ENCODE assay signal across 24 cellular contexts in the genomic region with DNA sequence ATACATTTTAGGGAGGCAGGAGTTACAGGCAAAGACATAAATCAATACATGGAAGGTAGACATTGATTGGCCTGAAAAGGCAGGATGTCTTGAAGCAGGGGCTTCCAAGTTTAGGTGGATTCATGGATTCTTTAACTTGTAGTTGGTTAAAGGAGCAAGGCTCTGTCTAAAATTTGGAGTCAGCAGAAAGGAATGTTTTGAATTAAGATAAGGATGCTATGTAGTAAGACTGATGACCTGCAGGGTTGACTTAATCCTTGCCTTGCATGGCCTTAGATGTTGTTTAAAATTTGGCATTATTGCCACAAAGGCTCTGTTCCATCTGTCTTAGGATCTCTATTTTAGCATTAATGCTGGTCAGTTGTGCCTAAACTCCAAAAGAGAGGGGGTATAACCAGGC.
DNase-seq lines count a peak whose midpoint lies in the region; ATAC-seq and TF ChIP-seq lines count a peak whose summit lies in the region.
"Had no signal": no experiment of that assay in that cellular context is flagged by ENCODE, and none has a peak within 500 bp of the region (broad histone marks: within the 10 kb centered on the region; RNA-seq: fewer than 3 reads in every experiment).

No MANE protein-coding gene starts in this region.

- peak overlapping the region; percentile 62 for H3K27ac ChIP-seq in mesodermal cell (ENCODE audit: low read depth, low read length, severe bottlenecking)
- H3K27ac ChIP-seq: C4-2B had no signal

- intact Hi-C loops in natural killer cell (cut with micrococcal nuclease): no loop called here

- DNase-seq in RPMI7951 (ENCODE audit: low read depth) (peak; percentile 29), choroid plexus epithelial cell (ENCODE audit: low read depth) (peak; percentile 35), natural killer cell (no peak), NCI-H128 (lab: John Stamatoyannopoulos, UW; ENCODE audit: unreplicated experiment) (no peak)
- DNase-seq in activated T-cell treated with anti-CD3 and anti-CD28 coated beads, Interleukin-2, amount 50 U/mL, for 48 hours: no peak
- DNase-seq in stimulated activated CD4-positive, alpha-beta T cell treated with anti-CD3 and anti-CD28 coated beads, Interleukin-1b, Interleukin-23, amount 100 ng/mL, for 48 hours: no peak
- DNase-seq: Caco-2; CD8-positive, alpha-beta T cell; Kasumi-1; MV-4-11; NCI-H1105; NCI-H146; NCI-H1930; NCI-H2107; NCI-H446; NCI-H524 treated with DMSO at 0.1 percent for 48 hours; NCI-H774; PC-3; Right ventricle myocardium superior; RPMI8226 had no signal

- no peak overlapping the region for H3K4me3 ChIP-seq in choroid plexus epithelial cell (ENCODE audit: low read depth, low read length)
- H3K4me3 ChIP-seq in mesodermal cell (ENCODE audit: extremely low read depth, insufficient read depth, low read length, poor library complexity, severe bottlenecking): no peak overlapping the region
- H3K4me3 ChIP-seq: K562 had no signal

- H3K4me1 ChIP-seq in mesodermal cell (ENCODE audit: control insufficient read depth, insufficient read depth, low read length, poor library complexity, severe bottlenecking): peaks cover 23% of the 10 kb centered on the region

- no peaks in the 10 kb centered on the region for H3K36me3 ChIP-seq in mesodermal cell (ENCODE audit: control insufficient read depth, insufficient read depth, low read length)

- no peaks in the 10 kb centered on the region for H3K9me3 Mint-ChIP-seq in natural killer cell
- H3K9me3 Mint-ChIP-seq: CD8-positive, alpha-beta T cell had no signal

- no peak overlapping the region for H3K4me3 Mint-ChIP-seq in natural killer cell
- H3K4me3 Mint-ChIP-seq: B cell; CD8-positive, alpha-beta T cell had no signal

- H3K27me3 Mint-ChIP-seq in natural killer cell (ENCODE audit: low read depth in 2 of 2): peaks cover 20 to 23% of the 10 kb centered on the region in 2 donors

- TF ChIP-seq CTCF in choroid plexus epithelial cell (conservative IDR thresholded peaks at IDR 0.05; ENCODE audit: low read depth, low read length): no peak
- no peak for TF ChIP-seq CTCF in natural killer cell (IDR thresholded peaks at IDR 0.05)

- no peaks in the 10 kb centered on the region for H3K9me3 ChIP-seq in mesodermal cell (ENCODE audit: control insufficient read depth, low read length)
- H3K9me3 ChIP-seq: Caco-2 had no signal

- H3K4me1 Mint-ChIP-seq in natural killer cell: no peaks in the 10 kb centered on the region
- H3K4me1 Mint-ChIP-seq: B cell had no signal

- H3K27ac Mint-ChIP-seq in natural killer cell: no peak overlapping the region
- H3K27ac Mint-ChIP-seq: B cell; CD8-positive, alpha-beta T cell had no signal

- H3K36me3 Mint-ChIP-seq in natural killer cell: no peaks in the 10 kb centered on the region
- H3K36me3 Mint-ChIP-seq: CD8-positive, alpha-beta T cell had no signal

- no peak for ATAC-seq in natural killer cell
- ATAC-seq: CD8-positive, alpha-beta T cell; PC-3 had no signal

Comparison
In these comparisons a context has a peak if more than half of its experiments do, and no peak if none do; other contexts are left out.
1. DNase-seq: peak in RPMI7951 (single experiment) and choroid plexus epithelial cell (single experiment); none in natural killer cell (single experiment), NCI-H128 (single experiment), activated T-cell treated with anti-CD3 and anti-CD28 coated beads, Interleukin-2, amount 50 U/mL, for 48 hours (0 of 2) and stimulated activated CD4-positive, alpha-beta T cell treated with anti-CD3 and anti-CD28 coated beads, Interleukin-1b, Interleukin-23, amount 100 ng/mL, for 48 hours (single experiment).